In genomic region chr4:6172093-6172926, GRCh38 we compare ENCODE assay signal across 24 cellular contexts. TPM values are rescaled to one million over a fixed set of nuclear protein-coding genes. Genes with fewer than 3 reads are reported as not detected.
DNase-seq lines count a peak whose midpoint lies in the region; ATAC-seq and TF ChIP-seq lines count a peak whose summit lies in the region.
"Had no signal": no experiment of that assay in that cellular context is flagged by ENCODE, and none has a peak within 500 bp of the region (broad histone marks: within the 10 kb centered on the region; RNA-seq: fewer than 3 reads in every experiment).

No MANE protein-coding gene starts in this region.

- H3K36me3 Mint-ChIP-seq in activated CD4-positive, alpha-beta T cell treated with anti-CD3 and anti-CD28 coated beads, Interleukin-2, amount 10 ng/mL, durations not matched to agents 7 days and 5 days (ENCODE audit: low read depth), result peaks cover 51% of the 10 kb centered on the region
- peaks cover 0 to 10% (median 4%) of the 10 kb centered on the region in 3 donors for H3K36me3 Mint-ChIP-seq in CD8-positive, alpha-beta memory T cell
- peaks cover 1% of the 10 kb centered on the region for H3K36me3 Mint-ChIP-seq in activated CD4-positive, alpha-beta memory T cell treated with anti-CD3 and anti-CD28 coated beads for 36 hours
- peaks cover 44% of the 10 kb centered on the region for H3K36me3 Mint-ChIP-seq in natural killer cell treated with Interleukin-12 subunit alpha and Interleukin-12 subunit beta and Interleukin-15 and Interleukin-18, amount 100 ng/mL, for 72 hours
- no peaks in the 10 kb centered on the region for H3K36me3 Mint-ChIP-seq in nephron progenitor cell (ENCODE audit: low read depth)

- H3K4me1 ChIP-seq in CD8-positive, alpha-beta memory T cell (ENCODE audit: insufficient read depth, low read length), result peaks cover 20% of the 10 kb centered on the region
- H3K4me1 ChIP-seq in right lobe of liver, result no peaks in the 10 kb centered on the region
- H3K4me1 ChIP-seq: foreskin keratinocyte, tibial nerve had no signal

- no peaks in the 10 kb centered on the region for H3K9me3 ChIP-seq in CD8-positive, alpha-beta memory T cell (ENCODE audit: low read length)
- no peaks in the 10 kb centered on the region for H3K9me3 ChIP-seq in right lobe of liver
- H3K9me3 ChIP-seq: tibial nerve had no signal

- H3K4me3 ChIP-seq in CD8-positive, alpha-beta memory T cell (ENCODE audit: low read length), result no peak overlapping the region
- H3K4me3 ChIP-seq in right lobe of liver, result no peak overlapping the region
- H3K4me3 ChIP-seq: GM23248, tibial nerve had no signal

- H3K4me1 Mint-ChIP-seq in activated CD4-positive, alpha-beta T cell treated with anti-CD3 and anti-CD28 coated beads, Interleukin-2, amount 10 ng/mL, durations not matched to agents 7 days and 5 days, result peaks cover 57% of the 10 kb centered on the region
- H3K4me1 Mint-ChIP-seq in CD8-positive, alpha-beta memory T cell, result peaks cover 32 to 47% (median 37%) of the 10 kb centered on the region in 3 donors
- peaks cover 23% of the 10 kb centered on the region for H3K4me1 Mint-ChIP-seq in activated CD4-positive, alpha-beta memory T cell treated with anti-CD3 and anti-CD28 coated beads for 36 hours (ENCODE audit: low read depth)
- H3K4me1 Mint-ChIP-seq in natural killer cell treated with Interleukin-12 subunit alpha and Interleukin-12 subunit beta and Interleukin-15 and Interleukin-18, amount 100 ng/mL, for 72 hours (ENCODE audit: low read depth in 2 of 2), result peaks cover 31 to 74% of the 10 kb centered on the region in 2 donors
- H3K4me1 Mint-ChIP-seq in nephron progenitor cell, result no peaks in the 10 kb centered on the region
- H3K4me1 Mint-ChIP-seq: activated naive CD8-positive, alpha-beta T cell treated with anti-CD3 and anti-CD28 coated beads for 36 hours; brain; neural crest cell had no signal

- POLR2A ChIA-PET in activated CD4-positive, alpha-beta T cell treated with anti-CD3 and anti-CD28 coated beads, Interleukin-2, amount 10 ng/mL, durations not matched to agents 7 days and 5 days (lab: Charles Lee), result no interaction called here
- POLR2A ChIA-PET in CD8-positive, alpha-beta memory T cell (lab: Charles Lee), result no interaction called here
- POLR2A ChIA-PET in activated CD4-positive, alpha-beta memory T cell treated with anti-CD3 and anti-CD28 coated beads for 36 hours (lab: Charles Lee), result interaction anchor here (0.5 to 1.2 kb wide), 4 partner anchors 9 to 26 kb away, joined by 3 to 7 read pairs (median 3); no protein-coding TSS in a partner anchor

- H3K9me3 Mint-ChIP-seq in activated CD4-positive, alpha-beta T cell treated with anti-CD3 and anti-CD28 coated beads, Interleukin-2, amount 10 ng/mL, durations not matched to agents 7 days and 5 days, result peaks cover 14% of the 10 kb centered on the region
- peaks cover 0 to 2% (median 0%) of the 10 kb centered on the region in 5 donors for H3K9me3 Mint-ChIP-seq in CD8-positive, alpha-beta memory T cell
- H3K9me3 Mint-ChIP-seq in activated CD4-positive, alpha-beta memory T cell treated with anti-CD3 and anti-CD28 coated beads for 36 hours, result peaks cover 5% of the 10 kb centered on the region
- peaks cover 11% of the 10 kb centered on the region for H3K9me3 Mint-ChIP-seq in natural killer cell treated with Interleukin-12 subunit alpha and Interleukin-12 subunit beta and Interleukin-15 and Interleukin-18, amount 100 ng/mL, for 72 hours
- H3K9me3 Mint-ChIP-seq in nephron progenitor cell, result no peaks in the 10 kb centered on the region

- TF ChIP-seq POLR2A in right lobe of liver (IDR thresholded peaks at IDR 0.05), result no peak

- CTCF ChIA-PET in activated CD4-positive, alpha-beta T cell treated with anti-CD3 and anti-CD28 coated beads, Interleukin-2, amount 10 ng/mL, durations not matched to agents 7 days and 5 days (lab: Charles Lee), result interaction anchor here (0.6 kb wide), 1 partner anchor 256 kb away, joined by 3 read pairs; no protein-coding TSS in a partner anchor
- CTCF ChIA-PET in CD8-positive, alpha-beta memory T cell (lab: Charles Lee), result interaction anchor here (1.1 to 1.4 kb wide), 2 partner anchors 9 to 79 kb away, joined by 3 to 4 read pairs; no protein-coding TSS in a partner anchor
- CTCF ChIA-PET in activated CD4-positive, alpha-beta memory T cell treated with anti-CD3 and anti-CD28 coated beads for 36 hours (lab: Charles Lee), result interaction anchor here (1.1 kb wide), 1 partner anchor 78 kb away, joined by 6 read pairs; no protein-coding TSS in a partner anchor

- intact Hi-C loops in activated CD4-positive, alpha-beta memory T cell treated with anti-CD3 and anti-CD28 coated beads for 36 hours (cut with micrococcal nuclease), result no loop called here
- intact Hi-C loops in right lobe of liver (cut with DNase I), result no loop called here

- no peaks in the 10 kb centered on the region for H3K36me3 ChIP-seq in CD8-positive, alpha-beta memory T cell (ENCODE audit: insufficient read depth, low read length)
- H3K36me3 ChIP-seq in right lobe of liver, result no peaks in the 10 kb centered on the region
- H3K36me3 ChIP-seq: tibial nerve had no signal

- peak in 1 of 2 donors; percentile 77 for ATAC-seq in natural killer cell treated with Interleukin-12 subunit alpha and Interleukin-12 subunit beta and Interleukin-15 and Interleukin-18, amount 100 ng/mL, for 72 hours
- no peak for ATAC-seq in right lobe of liver
- ATAC-seq in HG03565 (IDR thresholded peaks at IDR 0.05; ENCODE audit: unreplicated experiment), result no peak
- ATAC-seq: foreskin keratinocyte had no signal

- 22% methylated on average over 6 of the region's 9 CpGs for WGBS in right lobe of liver (ENCODE audit: insufficient coverage, low coverage, low lambda C conversion rate, missing lambda C conversion rate)

- H3K27ac Mint-ChIP-seq in activated CD4-positive, alpha-beta T cell treated with anti-CD3 and anti-CD28 coated beads, Interleukin-2, amount 10 ng/mL, durations not matched to agents 7 days and 5 days, result peak overlapping the region; percentile 87
- H3K27ac Mint-ChIP-seq in CD8-positive, alpha-beta memory T cell, result peak overlapping the region; percentile 24 to 94 (median 87)
- peak overlapping the region; percentile 35 for H3K27ac Mint-ChIP-seq in activated CD4-positive, alpha-beta memory T cell treated with anti-CD3 and anti-CD28 coated beads for 36 hours
- H3K27ac Mint-ChIP-seq in natural killer cell treated with Interleukin-12 subunit alpha and Interleukin-12 subunit beta and Interleukin-15 and Interleukin-18, amount 100 ng/mL, for 72 hours, result peak overlapping the region; percentile 44 to 100
- H3K27ac Mint-ChIP-seq in nephron progenitor cell, result no peak overlapping the region
- H3K27ac Mint-ChIP-seq: activated naive CD8-positive, alpha-beta T cell treated with anti-CD3 and anti-CD28 coated beads for 36 hours; brain had no signal

- no peaks in the 10 kb centered on the region for H3K27me3 Mint-ChIP-seq in activated CD4-positive, alpha-beta T cell treated with anti-CD3 and anti-CD28 coated beads, Interleukin-2, amount 10 ng/mL, durations not matched to agents 7 days and 5 days
- no peaks in the 10 kb centered on the region for H3K27me3 Mint-ChIP-seq in CD8-positive, alpha-beta memory T cell
- no peaks in the 10 kb centered on the region for H3K27me3 Mint-ChIP-seq in activated CD4-positive, alpha-beta memory T cell treated with anti-CD3 and anti-CD28 coated beads for 36 hours
- H3K27me3 Mint-ChIP-seq in natural killer cell treated with Interleukin-12 subunit alpha and Interleukin-12 subunit beta and Interleukin-15 and Interleukin-18, amount 100 ng/mL, for 72 hours, result peaks cover 0 to 2% of the 10 kb centered on the region in 2 donors
- peaks cover 8% of the 10 kb centered on the region for H3K27me3 Mint-ChIP-seq in nephron progenitor cell (ENCODE audit: low read depth, poor library complexity)

- peak overlapping the region; percentile 40 for H3K4me3 Mint-ChIP-seq in activated CD4-positive, alpha-beta T cell treated with anti-CD3 and anti-CD28 coated beads, Interleukin-2, amount 10 ng/mL, durations not matched to agents 7 days and 5 days
- H3K4me3 Mint-ChIP-seq in CD8-positive, alpha-beta memory T cell, result peak overlapping the region in 6 of 7 donors; percentile 11 to 69 (median 46)
- no peak overlapping the region for H3K4me3 Mint-ChIP-seq in activated CD4-positive, alpha-beta memory T cell treated with anti-CD3 and anti-CD28 coated beads for 36 hours
- peak overlapping the region; percentile 83 for H3K4me3 Mint-ChIP-seq in natural killer cell treated with Interleukin-12 subunit alpha and Interleukin-12 subunit beta and Interleukin-15 and Interleukin-18, amount 100 ng/mL, for 72 hours
- no peak overlapping the region for H3K4me3 Mint-ChIP-seq in nephron progenitor cell
- H3K4me3 Mint-ChIP-seq: activated naive CD8-positive, alpha-beta T cell treated with anti-CD3 and anti-CD28 coated beads for 36 hours; brain; neural crest cell had no signal

- H3K27ac ChIP-seq in CD8-positive, alpha-beta memory T cell (ENCODE audit: low read depth, low read length), result no peak overlapping the region
- H3K27ac ChIP-seq in right lobe of liver, result no peak overlapping the region
- H3K27ac ChIP-seq: foreskin keratinocyte, GM23248, tibial nerve had no signal

- H3K27me3 ChIP-seq in CD8-positive, alpha-beta memory T cell (ENCODE audit: insufficient read depth, low read length, poor library complexity, severe bottlenecking), result no peaks in the 10 kb centered on the region
- H3K27me3 ChIP-seq in right lobe of liver, result no peaks in the 10 kb centered on the region
- H3K27me3 ChIP-seq: foreskin keratinocyte, tibial nerve had no signal

- DNase-seq in activated CD4-positive, alpha-beta T cell treated with anti-CD3 and anti-CD28 coated beads, Interleukin-2, amount 10 ng/mL, durations not matched to agents 7 days and 5 days, result peak; percentile 33
- no peak for DNase-seq in activated CD4-positive, alpha-beta T cell treated with anti-CD3 and anti-CD28 coated beads for 48 hours
- DNase-seq in CD8-positive, alpha-beta memory T cell, result peak in 3 of 5 donors; percentile 22 to 31 (median 23)
- peak; percentile 70 for DNase-seq in activated CD4-positive, alpha-beta memory T cell treated with anti-CD3 and anti-CD28 coated beads for 36 hours
- no peak for DNase-seq in natural killer cell treated with Interleukin-12 subunit alpha and Interleukin-12 subunit beta and Interleukin-15 and Interleukin-18, amount 100 ng/mL, for 72 hours (ENCODE audit: low spot score)
- DNase-seq in nephron progenitor cell, result no peak
- DNase-seq in right lobe of liver, result no peak
- DNase-seq: activated naive CD8-positive, alpha-beta T cell treated with anti-CD3 and anti-CD28 coated beads for 36 hours; cortex of kidney; DMS79 treated with DMSO at 0.1 percent for 48 hours; foreskin keratinocyte; GM23248; NCI-H1417 treated with DMSO at 0.1 percent for 48 hours; NCI-H2171; NCI-H748 treated with DMSO at 0.1 percent for 48 hours; OCI-M1 had no signal

- TF ChIP-seq CTCF in nephron progenitor cell (IDR thresholded peaks at IDR 0.05), result no peak
- no peak for TF ChIP-seq CTCF in right lobe of liver (IDR thresholded peaks at IDR 0.05)

RNA-seq across cellular contexts. Expression of gene JAKMIP1, which starts 28.0 kb away (rescaled TPM):
- total RNA-seq in activated CD4-positive, alpha-beta T cell treated with anti-CD3 and anti-CD28 coated beads, Interleukin-2, amount 10 ng/mL, durations not matched to agents 7 days and 5 days, result 10 to 100 TPM in 1 of 2 experiments, 1 to 10 TPM in 1; 9.6 to 10.9 TPM
- total RNA-seq in CD8-positive, alpha-beta memory T cell, result 10 to 100 TPM; 12.7 to 14.2 TPM
- polyA plus RNA-seq in CD8-positive, alpha-beta memory T cell, result 26.1 TPM
- total RNA-seq in activated CD4-positive, alpha-beta memory T cell treated with anti-CD3 and anti-CD28 coated beads for 36 hours, result 10 to 100 TPM; 17.7 to 18.1 TPM
- 10 to 100 TPM; 16.3 to 66.7 TPM for total RNA-seq in natural killer cell treated with Interleukin-12 subunit alpha and Interleukin-12 subunit beta and Interleukin-15 and Interleukin-18, amount 100 ng/mL, for 72 hours
- total RNA-seq in right lobe of liver, result under 1 TPM in 1 of 6 experiments, not detected in 5; 0.12 TPM
- total RNA-seq: A673, foreskin keratinocyte, GM23248, kidney epithelial cell, pulmonary artery endothelial cell, SK-MEL-5 had no signal
- polyA plus RNA-seq: foreskin keratinocyte, GM23248 had no signal

Comparison
In these comparisons a context has a peak if more than half of its experiments do, and no peak if none do; other contexts are left out.
1. DNase-seq: peak in activated CD4-positive, alpha-beta T cell treated with anti-CD3 and anti-CD28 coated beads, Interleukin-2, amount 10 ng/mL, durations not matched to agents 7 days and 5 days (single experiment), CD8-positive, alpha-beta memory T cell (3 of 5) and activated CD4-positive, alpha-beta memory T cell treated with anti-CD3 and anti-CD28 coated beads for 36 hours (single experiment); none in activated CD4-positive, alpha-beta T cell treated with anti-CD3 and anti-CD28 coated beads for 48 hours (single experiment), natural killer cell treated with Interleukin-12 subunit alpha and Interleukin-12 subunit beta and Interleukin-15 and Interleukin-18, amount 100 ng/mL, for 72 hours (single experiment), nephron progenitor cell (single experiment) and right lobe of liver (0 of 3).
2. H3K4me3 Mint-ChIP-seq: peak in activated CD4-positive, alpha-beta T cell treated with anti-CD3 and anti-CD28 coated beads, Interleukin-2, amount 10 ng/mL, durations not matched to agents 7 days and 5 days (single experiment), CD8-positive, alpha-beta memory T cell (6 of 7) and natural killer cell treated with Interleukin-12 subunit alpha and Interleukin-12 subunit beta and Interleukin-15 and Interleukin-18, amount 100 ng/mL, for 72 hours (single experiment); none in activated CD4-positive, alpha-beta memory T cell treated with anti-CD3 and anti-CD28 coated beads for 36 hours (single experiment) and nephron progenitor cell (single experiment).
3. RNA of gene JAKMIP1, which starts 28.0 kb away (total RNA-seq): 16.3 to 66.7 TPM in natural killer cell treated with Interleukin-12 subunit alpha and Interleukin-12 subunit beta and Interleukin-15 and Interleukin-18, amount 100 ng/mL, for 72 hours, 17.7 to 18.1 TPM in activated CD4-positive, alpha-beta memory T cell treated with anti-CD3 and anti-CD28 coated beads for 36 hours, 12.7 to 14.2 TPM in CD8-positive, alpha-beta memory T cell and 9.6 to 10.9 TPM in activated CD4-positive, alpha-beta T cell treated with anti-CD3 and anti-CD28 coated beads, Interleukin-2, amount 10 ng/mL, durations not matched to agents 7 days and 5 days; 0.12 TPM in right lobe of liver; every median in the first group is over 4 times any median in the second.